In the genomic region with DNA sequence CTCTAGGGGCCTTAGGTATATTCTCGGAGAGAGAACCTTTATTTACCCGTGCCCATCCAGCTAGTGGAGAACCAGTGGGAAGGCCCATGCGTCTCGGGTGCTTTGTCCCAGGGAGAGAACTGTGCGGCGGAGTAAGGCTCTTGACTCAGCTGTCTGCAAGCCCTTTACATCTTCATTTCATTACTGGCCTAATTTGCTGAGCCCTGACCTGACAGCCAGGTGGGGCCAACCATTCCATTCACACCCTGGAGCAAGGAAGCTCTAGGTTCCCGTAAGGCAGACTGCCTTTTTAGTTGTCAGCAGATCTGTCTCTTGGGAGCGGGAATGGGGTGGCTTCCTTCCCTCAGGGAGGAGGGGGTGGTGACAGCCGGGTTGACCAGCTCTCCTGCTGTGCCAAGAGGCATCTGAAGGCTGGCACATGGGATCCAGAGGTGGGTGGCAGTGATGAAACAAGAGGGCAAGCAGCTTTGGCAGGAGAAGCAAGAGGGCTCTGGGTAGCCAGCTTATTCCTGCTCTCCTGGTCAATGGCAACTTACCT, we compare ENCODE assay signal across 21 cellular contexts. TPM values are rescaled to one million over a fixed set of nuclear protein-coding genes. Genes with fewer than 3 reads are reported as not detected.
DNase-seq lines count a peak whose midpoint lies in the region; FAIRE-seq and TF ChIP-seq lines count a peak whose summit lies in the region.
"Had no signal": no experiment of that assay in that cellular context is flagged by ENCODE, and none has a peak within 500 bp of the region (broad histone marks: within the 10 kb centered on the region; RNA-seq: fewer than 3 reads in every experiment).

No MANE protein-coding gene starts in this region.

- in situ Hi-C loops in G401 (cut with HindIII; ENCODE audit: low sequenced_read_pairs), result no loop called here

- H3K4me3 Mint-ChIP-seq in activated naive CD8-positive, alpha-beta T cell treated with anti-CD3 and anti-CD28 coated beads for 36 hours, result no peak overlapping the region
- no peak overlapping the region for H3K4me3 Mint-ChIP-seq in progenitor cell of endocrine pancreas (ENCODE audit: low read depth)
- H3K4me3 Mint-ChIP-seq: CD4-positive, CD25-positive, alpha-beta regulatory T cell; CD8-positive, alpha-beta memory T cell had no signal

- no peaks in the 10 kb centered on the region for H3K4me1 Mint-ChIP-seq in activated naive CD8-positive, alpha-beta T cell treated with anti-CD3 and anti-CD28 coated beads for 36 hours
- peaks cover 2% of the 10 kb centered on the region for H3K4me1 Mint-ChIP-seq in progenitor cell of endocrine pancreas (ENCODE audit: low read depth)
- H3K4me1 Mint-ChIP-seq: CD4-positive, CD25-positive, alpha-beta regulatory T cell; CD8-positive, alpha-beta memory T cell had no signal

- no peaks in the 10 kb centered on the region for H3K9me3 Mint-ChIP-seq in activated naive CD8-positive, alpha-beta T cell treated with anti-CD3 and anti-CD28 coated beads for 36 hours
- peaks cover 2% of the 10 kb centered on the region for H3K9me3 Mint-ChIP-seq in progenitor cell of endocrine pancreas (ENCODE audit: low read depth)
- H3K9me3 Mint-ChIP-seq: HFFc6 had no signal

- no peak for FAIRE-seq in GM12892 (lab: Jason Lieb, UNC)
- FAIRE-seq: A204.1, G401.6, HepG2 had no signal

- H3K27me3 Mint-ChIP-seq in activated naive CD8-positive, alpha-beta T cell treated with anti-CD3 and anti-CD28 coated beads for 36 hours, result peaks cover 31% of the 10 kb centered on the region
- H3K27me3 Mint-ChIP-seq in progenitor cell of endocrine pancreas, result peaks cover 6% of the 10 kb centered on the region

- H3K27ac Mint-ChIP-seq in activated naive CD8-positive, alpha-beta T cell treated with anti-CD3 and anti-CD28 coated beads for 36 hours, result no peak overlapping the region
- H3K27ac Mint-ChIP-seq in progenitor cell of endocrine pancreas, result no peak overlapping the region
- H3K27ac Mint-ChIP-seq: CD4-positive, CD25-positive, alpha-beta regulatory T cell; CD8-positive, alpha-beta memory T cell; HFFc6 had no signal

- DNase-seq in G401 (ENCODE audit: low spot score) (peak; percentile 68), GM12892 (ENCODE audit: insufficient read length) (no peak), NCI-H69 (lab: John Stamatoyannopoulos, UW) (peak; percentile 90), cerebellum (ENCODE audit: low spot score) (peak; percentile 55), progenitor cell of endocrine pancreas (ENCODE audit: low spot score, unreplicated experiment) (no peak)
- DNase-seq in stimulated activated CD4-positive, alpha-beta T cell treated with anti-CD3 and anti-CD28 coated beads, Interleukin-1b, Interleukin-23, amount 100 ng/mL, for 48 hours, result no peak
- DNase-seq in activated naive CD8-positive, alpha-beta T cell treated with anti-CD3 and anti-CD28 coated beads for 36 hours, result no peak
- DNase-seq: ACHN; BE2C; CD4-positive, CD25-positive, alpha-beta regulatory T cell; CD8-positive, alpha-beta memory T cell; COR-L47; DMS 273 treated with DMSO at 0.1 percent for 48 hours; DND-41; EL; GOT3; H7; HFFc6 had no signal

- peak; percentile 29; the same call in 1 of the 2 replicates for TF ChIP-seq POLR2A in GM12892 (IDR thresholded peaks at IDR 0.05; ENCODE audit: low read depth, low read length)

- H3K36me3 Mint-ChIP-seq in activated naive CD8-positive, alpha-beta T cell treated with anti-CD3 and anti-CD28 coated beads for 36 hours, result no peaks in the 10 kb centered on the region
- H3K36me3 Mint-ChIP-seq in progenitor cell of endocrine pancreas (ENCODE audit: insufficient read depth), result peaks cover 1% of the 10 kb centered on the region
- H3K36me3 Mint-ChIP-seq: CD4-positive, CD25-positive, alpha-beta regulatory T cell had no signal

- TF ChIP-seq CTCF in progenitor cell of endocrine pancreas (IDR thresholded peaks at IDR 0.05; ENCODE audit: unreplicated experiment), result no peak

RNA-seq across cellular contexts. Expression of a gene that starts 36.4 kb away (rescaled TPM):
- not detected in 2 replicates for total RNA-seq in G401 (2014; rRNA removed; shearing (Covaris generic))
- polyA plus RNA-seq in GM12892 (2012; ENCODE audit: missing spikeins), result 6.8 TPM
- total RNA-seq in cerebellum, result 51.8 TPM
- total RNA-seq in activated naive CD8-positive, alpha-beta T cell treated with anti-CD3 and anti-CD28 coated beads for 36 hours, result under 1 TPM; 0.06 to 0.08 TPM
- total RNA-seq in progenitor cell of endocrine pancreas, result 19.9 and 24.9 TPM in 2 replicates
- total RNA-seq: CD4-positive, CD25-positive, alpha-beta regulatory T cell; HepG2; HFFc6 had no signal
- polyA plus RNA-seq: CD8-positive, alpha-beta memory T cell; HepG2 had no signal

Comparison
In these comparisons a context has a peak if more than half of its experiments do, and no peak if none do; other contexts are left out.
1. DNase-seq: peak in G401 (single experiment), NCI-H69 (single experiment) and cerebellum (single experiment); none in GM12892 (single experiment), stimulated activated CD4-positive, alpha-beta T cell treated with anti-CD3 and anti-CD28 coated beads, Interleukin-1b, Interleukin-23, amount 100 ng/mL, for 48 hours (single experiment), activated naive CD8-positive, alpha-beta T cell treated with anti-CD3 and anti-CD28 coated beads for 36 hours (single experiment) and progenitor cell of endocrine pancreas (single experiment).
2. RNA of a gene that starts 36.4 kb away (total RNA-seq): 51.8 TPM in cerebellum (single experiment) and 19.9 to 24.9 TPM in progenitor cell of endocrine pancreas; 0.06 to 0.08 TPM in activated naive CD8-positive, alpha-beta T cell treated with anti-CD3 and anti-CD28 coated beads for 36 hours and not detected in G401; every median in the first group is over 10 times any median in the second.